ENCODE assay signal across 14 cellular contexts in the genomic region with DNA sequence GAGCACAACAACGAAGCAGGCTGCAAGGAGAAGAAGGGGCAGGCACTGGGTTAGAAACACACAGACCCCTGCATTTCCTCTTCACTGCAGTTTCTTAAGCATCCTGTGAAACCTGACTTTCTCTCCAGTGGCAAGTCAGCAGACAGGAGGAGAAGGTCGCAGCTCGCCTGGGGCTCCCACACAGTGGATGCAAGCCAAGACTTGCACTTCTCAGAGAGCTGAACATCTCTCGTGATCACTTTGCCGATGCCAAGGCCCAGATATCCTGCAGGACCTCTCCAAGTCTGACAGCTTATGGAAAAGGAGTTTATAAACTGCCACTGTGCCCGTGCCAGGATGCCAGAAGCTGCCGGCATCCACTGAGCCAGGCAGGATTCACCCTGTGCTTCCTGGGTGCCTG. TPM values are rescaled to one million over a fixed set of nuclear protein-coding genes. Genes with fewer than 3 reads are reported as not detected.
DNase-seq lines count a peak whose midpoint lies in the region; ATAC-seq and TF ChIP-seq lines count a peak whose summit lies in the region.
"Had no signal": no experiment of that assay in that cellular context is flagged by ENCODE, and none has a peak within 500 bp of the region (broad histone marks: within the 10 kb centered on the region; RNA-seq: fewer than 3 reads in every experiment).

No MANE protein-coding gene starts in this region.

- no peaks in the 10 kb centered on the region for H3K36me3 ChIP-seq in SK-N-SH (replicated peaks in 1 of 2; ENCODE audit: control insufficient read depth in 1 of 2, insufficient read depth in 2 of 2, low read length in 1 of 2)
- H3K36me3 ChIP-seq: colonic mucosa, MG63 had no signal

- H3K4me3 ChIP-seq in SK-N-SH (ENCODE audit: low read depth in 2 of 2, low read length in 1 of 2): no peak overlapping the region
- H3K4me3 ChIP-seq: colonic mucosa, MG63 had no signal

- DNase-seq in SK-N-SH (no peak), foreskin keratinocyte (no peak), COR-L47 (lab: John Stamatoyannopoulos, UW) (no peak)
- no peak for DNase-seq in activated CD4-positive, alpha-beta memory T cell treated with anti-CD3 and anti-CD28 coated beads for 36 hours
- DNase-seq in stimulated activated naive CD8-positive, alpha-beta T cell treated with anti-CD3 and anti-CD28 coated beads, Interleukin-15, amount 100 ng/mL, for 72 hours: no peak
- DNase-seq: colonic mucosa, H7, mesenchymal stem cell, MG63 had no signal

- H3K27me3 Mint-ChIP-seq in activated CD4-positive, alpha-beta memory T cell treated with anti-CD3 and anti-CD28 coated beads for 36 hours: no peaks in the 10 kb centered on the region
- H3K27me3 Mint-ChIP-seq in stimulated activated naive CD8-positive, alpha-beta T cell treated with anti-CD3 and anti-CD28 coated beads, Interleukin-15, amount 100 ng/mL, for 72 hours: no peaks in the 10 kb centered on the region

- H3K79me2 ChIP-seq in SK-N-SH (ENCODE audit: insufficient read depth): no peaks in the 10 kb centered on the region

- no peaks in the 10 kb centered on the region for H3K9me2 ChIP-seq in SK-N-SH

- CTCF ChIA-PET in SK-N-SH (lab: Yijun Ruan, JAX): interaction anchor here (0.6 to 4.3 kb wide), 5 partner anchors 11 to 624 kb away, joined by 3 to 26 read pairs (median 3); a partner anchor contains a TSS
- CTCF ChIA-PET in activated CD4-positive, alpha-beta memory T cell treated with anti-CD3 and anti-CD28 coated beads for 36 hours (lab: Charles Lee): interaction anchor here (2.4 to 8.7 kb wide), 4 partner anchors 13 to 29 kb away, joined by 9 to 119 read pairs (median 10); a partner anchor contains a TSS

- no peak overlapping the region for H3K27ac ChIP-seq in SK-N-SH (ENCODE audit: low read depth in 2 of 2, low read length in 1 of 2)
- H3K27ac ChIP-seq in foreskin keratinocyte: no peak overlapping the region
- H3K27ac ChIP-seq: colonic mucosa had no signal

- no peaks in the 10 kb centered on the region for H3K9me3 ChIP-seq in SK-N-SH
- H3K9me3 ChIP-seq: colonic mucosa, MG63 had no signal

- no peak for TF ChIP-seq CTCF in SK-N-SH (IDR thresholded peaks at IDR 0.05)
- TF ChIP-seq CTCF in foreskin keratinocyte (conservative IDR thresholded peaks at IDR 0.05): no peak

- H3K4me2 ChIP-seq in SK-N-SH: no peak overlapping the region

- H4K20me1 ChIP-seq in SK-N-SH (ENCODE audit: insufficient read depth): no peaks in the 10 kb centered on the region

- H3K27ac Mint-ChIP-seq in activated CD4-positive, alpha-beta memory T cell treated with anti-CD3 and anti-CD28 coated beads for 36 hours: peak overlapping the region; percentile 84
- H3K27ac Mint-ChIP-seq in stimulated activated naive CD8-positive, alpha-beta T cell treated with anti-CD3 and anti-CD28 coated beads, Interleukin-15, amount 100 ng/mL, for 72 hours: peak overlapping the region; percentile 87 to 96

- no peaks in the 10 kb centered on the region for H3K9me3 Mint-ChIP-seq in activated CD4-positive, alpha-beta memory T cell treated with anti-CD3 and anti-CD28 coated beads for 36 hours
- H3K9me3 Mint-ChIP-seq in stimulated activated naive CD8-positive, alpha-beta T cell treated with anti-CD3 and anti-CD28 coated beads, Interleukin-15, amount 100 ng/mL, for 72 hours: no peaks in the 10 kb centered on the region
- H3K9me3 Mint-ChIP-seq: T-helper 1 cell treated with Interleukin-12 subunit alpha and Interleukin-12 subunit beta and Interleukin-4 antibody, amounts not matched to agents 30 μg/mL and 1 μg/mL, for 36 hours had no signal

- ATAC-seq in SK-N-SH treated with all-trans-retinoic acid at 6 μM for 48 hours: peak; percentile 33; the same call in 2 of the 3 replicates
- ATAC-seq in foreskin keratinocyte: peak; percentile 61
- no peak for ATAC-seq in stimulated activated naive CD8-positive, alpha-beta T cell treated with anti-CD3 and anti-CD28 coated beads, Interleukin-15, amount 100 ng/mL, for 72 hours
- ATAC-seq in HG02938 (IDR thresholded peaks at IDR 0.05; ENCODE audit: unreplicated experiment): no peak
- no peak for ATAC-seq in HG02840 (IDR thresholded peaks at IDR 0.05; ENCODE audit: low FRiP score, unreplicated experiment)

- WGBS in SK-N-SH (ENCODE audit: low lambda C conversion rate): 41% methylated on average over 7 of the region's 7 CpGs

- no peak for TF ChIP-seq EP300 in SK-N-SH (IDR thresholded peaks at IDR 0.05; ENCODE audit: borderline replicate concordance in 1 of 2, low read depth in 1 of 2, low read length in 1 of 2)

- H3K4me3 Mint-ChIP-seq in activated CD4-positive, alpha-beta memory T cell treated with anti-CD3 and anti-CD28 coated beads for 36 hours: peak overlapping the region; percentile 18
- peak overlapping the region; percentile 90 to 95 for H3K4me3 Mint-ChIP-seq in stimulated activated naive CD8-positive, alpha-beta T cell treated with anti-CD3 and anti-CD28 coated beads, Interleukin-15, amount 100 ng/mL, for 72 hours
- H3K4me3 Mint-ChIP-seq: T-helper 1 cell treated with Interleukin-12 subunit alpha and Interleukin-12 subunit beta and Interleukin-4 antibody, amounts not matched to agents 30 μg/mL and 1 μg/mL, for 36 hours had no signal

- no peak overlapping the region for H3K9ac ChIP-seq in SK-N-SH

- intact Hi-C loops in activated CD4-positive, alpha-beta memory T cell treated with anti-CD3 and anti-CD28 coated beads for 36 hours (cut with micrococcal nuclease): loop anchor here (1.0 to 10.0 kb wide), 3 partner anchors 7 to 1702 kb away; no protein-coding TSS in a partner anchor

- peaks cover 68% of the 10 kb centered on the region for H3K4me1 Mint-ChIP-seq in activated CD4-positive, alpha-beta memory T cell treated with anti-CD3 and anti-CD28 coated beads for 36 hours (ENCODE audit: low read depth)
- peaks cover 89% of the 10 kb centered on the region for H3K4me1 Mint-ChIP-seq in stimulated activated naive CD8-positive, alpha-beta T cell treated with anti-CD3 and anti-CD28 coated beads, Interleukin-15, amount 100 ng/mL, for 72 hours

- H3F3A ChIP-seq in SK-N-SH (replicated peaks; ENCODE audit: insufficient read depth): no peaks in the 10 kb centered on the region

- peaks cover 0 to 16% of the 10 kb centered on the region in 2 experiments; a peak in 1 of 4 replicates for H3K4me1 ChIP-seq in SK-N-SH (ENCODE audit: control insufficient read depth in 1 of 2, insufficient read depth in 2 of 2, low read depth in 1 of 2, low read length in 1 of 2)
- H3K4me1 ChIP-seq in foreskin keratinocyte: no peaks in the 10 kb centered on the region
- H3K4me1 ChIP-seq: colonic mucosa had no signal

- no peaks in the 10 kb centered on the region for H3K36me3 Mint-ChIP-seq in activated CD4-positive, alpha-beta memory T cell treated with anti-CD3 and anti-CD28 coated beads for 36 hours

- POLR2A ChIA-PET in SK-N-SH (lab: Yijun Ruan, JAX): no interaction called here
- POLR2A ChIA-PET in activated CD4-positive, alpha-beta memory T cell treated with anti-CD3 and anti-CD28 coated beads for 36 hours (lab: Charles Lee): interaction anchor here (2.2 kb wide), 1 partner anchor 12 kb away, joined by 13 read pairs; no protein-coding TSS in a partner anchor

- H2AFZ ChIP-seq in SK-N-SH (ENCODE audit: low read depth): no peak overlapping the region

- no peak for TF ChIP-seq RAD21 in SK-N-SH (IDR thresholded peaks at IDR 0.05; ENCODE audit: low read length)

- no peaks in the 10 kb centered on the region; the same call in none of the 2 replicates for H3K27me3 ChIP-seq in SK-N-SH (ENCODE audit: insufficient read depth)
- H3K27me3 ChIP-seq in foreskin keratinocyte: peaks cover 37% of the 10 kb centered on the region
- H3K27me3 ChIP-seq: colonic mucosa had no signal

TF ChIP-seq in SK-N-SH treated with all-trans-retinoic acid at 6 μM for 48 hours, 23 proteins besides CTCF, POLR2A, EP300 and RAD21 (continues in another document):
- TF ChIP-seq GLIS3 (CRISPR knock-in tag; IDR thresholded peaks at IDR 0.05) (no peak), ISL1 (CRISPR knock-in tag; IDR thresholded peaks at IDR 0.05) (no peak), BACH2 (CRISPR knock-in tag; IDR thresholded peaks at IDR 0.05; ENCODE audit: borderline replicate concordance) (no peak)

TF ChIP-seq in SK-N-SH, 30 proteins besides CTCF, POLR2A, EP300 and RAD21 (continues in another document):
- TF ChIP-seq RFX5 (IDR thresholded peaks at IDR 0.05; ENCODE audit: low read length): no peak
- TF ChIP-seq, protein P1, sequence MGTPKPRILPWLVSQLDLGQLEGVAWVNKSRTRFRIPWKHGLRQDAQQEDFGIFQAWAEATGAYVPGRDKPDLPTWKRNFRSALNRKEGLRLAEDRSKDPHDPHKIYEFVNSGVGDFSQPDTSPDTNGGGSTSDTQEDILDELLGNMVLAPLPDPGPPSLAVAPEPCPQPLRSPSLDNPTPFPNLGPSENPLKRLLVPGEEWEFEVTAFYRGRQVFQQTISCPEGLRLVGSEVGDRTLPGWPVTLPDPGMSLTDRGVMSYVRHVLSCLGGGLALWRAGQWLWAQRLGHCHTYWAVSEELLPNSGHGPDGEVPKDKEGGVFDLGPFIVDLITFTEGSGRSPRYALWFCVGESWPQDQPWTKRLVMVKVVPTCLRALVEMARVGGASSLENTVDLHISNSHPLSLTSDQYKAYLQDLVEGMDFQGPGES (IDR thresholded peaks at IDR 0.05; ENCODE audit: low read depth, low read length): no peak
- TF ChIP-seq, protein P2, sequence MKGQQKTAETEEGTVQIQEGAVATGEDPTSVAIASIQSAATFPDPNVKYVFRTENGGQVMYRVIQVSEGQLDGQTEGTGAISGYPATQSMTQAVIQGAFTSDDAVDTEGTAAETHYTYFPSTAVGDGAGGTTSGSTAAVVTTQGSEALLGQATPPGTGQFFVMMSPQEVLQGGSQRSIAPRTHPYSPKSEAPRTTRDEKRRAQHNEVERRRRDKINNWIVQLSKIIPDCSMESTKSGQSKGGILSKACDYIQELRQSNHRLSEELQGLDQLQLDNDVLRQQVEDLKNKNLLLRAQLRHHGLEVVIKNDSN (IDR thresholded peaks at IDR 0.05; ENCODE audit: borderline replicate concordance, low read depth): no peak

RNA-seq across cellular contexts. Expression of a gene that starts 18.4 kb away (rescaled TPM):
- polyA plus RNA-seq in SK-N-SH (2012; rRNA removed) (not detected in 2 replicates), foreskin keratinocyte (not detected in 2 replicates)
- polyA plus RNA-seq in SK-N-SH (2012; cell fraction: cytosol; rRNA removed): under 0.01 TPM in 1 of 2 replicates, not detected in the other
- polyA plus RNA-seq in SK-N-SH (2012; cell fraction: nucleus; rRNA removed): 0.02 TPM in 2 replicates
- total RNA-seq in activated CD4-positive, alpha-beta memory T cell treated with anti-CD3 and anti-CD28 coated beads for 36 hours: under 1 TPM; 0.10 to 0.31 TPM
- not detected in 2 replicates for total RNA-seq in foreskin keratinocyte
- total RNA-seq: H7, pulmonary artery endothelial cell had no signal

RNA-seq across cellular contexts. Expression of a gene that starts 22.6 kb away (rescaled TPM):
- polyA plus RNA-seq in SK-N-SH (2012; rRNA removed): 8.2 and 9.6 TPM in 2 replicates
- polyA plus RNA-seq in SK-N-SH (2012; cell fraction: cytosol; rRNA removed): 7.9 and 8.7 TPM in 2 replicates
- polyA plus RNA-seq in SK-N-SH (2012; cell fraction: nucleus; rRNA removed): 16.4 and 17.1 TPM in 2 replicates
- total RNA-seq in activated CD4-positive, alpha-beta memory T cell treated with anti-CD3 and anti-CD28 coated beads for 36 hours: 1 to 10 TPM; 6.7 to 7.0 TPM
- 2.2 and 2.6 TPM in 2 replicates for total RNA-seq in foreskin keratinocyte
- polyA plus RNA-seq in foreskin keratinocyte: 4.7 and 5.0 TPM in 2 replicates

RNA-seq across cellular contexts. Expression of a gene that starts 35.2 kb away (rescaled TPM):
- polyA plus RNA-seq in SK-N-SH (2012; rRNA removed): not detected in 2 replicates
- not detected in 2 replicates for polyA plus RNA-seq in SK-N-SH (2012; cell fraction: cytosol; rRNA removed)
- 0.04 TPM in 1 of 2 replicates, not detected in the other for polyA plus RNA-seq in SK-N-SH (2012; cell fraction: nucleus; rRNA removed)
- not detected for total RNA-seq in activated CD4-positive, alpha-beta memory T cell treated with anti-CD3 and anti-CD28 coated beads for 36 hours
- not detected in 2 replicates for total RNA-seq in foreskin keratinocyte
- polyA plus RNA-seq in foreskin keratinocyte: not detected in 2 replicates
- total RNA-seq: colonic mucosa, H7, pulmonary artery endothelial cell had no signal

Comparison
In these comparisons a context has a peak if more than half of its experiments do, and no peak if none do; other contexts are left out.
1. ATAC-seq: peak in SK-N-SH treated with all-trans-retinoic acid at 6 μM for 48 hours (single experiment) and foreskin keratinocyte (single experiment); none in stimulated activated naive CD8-positive, alpha-beta T cell treated with anti-CD3 and anti-CD28 coated beads, Interleukin-15, amount 100 ng/mL, for 72 hours (single experiment), HG02938 (single experiment) and HG02840 (single experiment).